22 cellular contexts compared by ENCODE assay signal in the genomic region with DNA sequence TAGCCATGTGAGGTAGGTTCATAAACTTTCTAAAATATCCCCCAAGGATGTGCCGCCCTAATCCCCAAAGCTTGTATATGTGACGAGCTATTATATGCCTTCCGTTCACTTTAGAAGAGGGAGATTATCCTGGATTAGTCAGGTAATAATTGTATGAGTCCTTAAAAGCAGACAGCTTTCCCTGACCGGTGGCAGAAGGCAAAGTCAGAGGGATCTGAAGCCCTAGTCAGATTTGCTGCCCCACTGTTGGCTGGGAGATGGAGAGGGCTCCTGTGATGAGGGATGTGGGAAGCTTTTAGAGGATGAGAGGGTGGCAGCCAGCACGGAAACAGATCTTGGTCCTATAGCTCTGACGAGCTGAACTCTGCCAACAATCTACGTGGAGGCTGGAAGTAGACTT. TPM values are rescaled to one million over a fixed set of nuclear protein-coding genes. Genes with fewer than 3 reads are reported as not detected.
A peak's percentile ranks its signal among the peaks of the same experiment; 100 is the strongest.
DNase-seq lines count a peak whose midpoint lies in the region; ATAC-seq and TF ChIP-seq lines count a peak whose summit lies in the region.
"Had no signal": no experiment of that assay in that cellular context is flagged by ENCODE, and none has a peak within 500 bp of the region (broad histone marks: within the 10 kb centered on the region; RNA-seq: fewer than 3 reads in every experiment).

No MANE protein-coding gene starts in this region.

- no peak for TF ChIP-seq EP300 in tibial nerve (IDR thresholded peaks at IDR 0.05)

- in situ Hi-C loops in mammary epithelial cell (cut with MboI; ENCODE audit: low sequenced_read_pairs in 2 of 2) = no loop called here

- H3K4me3 Mint-ChIP-seq in brain = no peak overlapping the region
- no peak overlapping the region for H3K4me3 Mint-ChIP-seq in nephron
- H3K4me3 Mint-ChIP-seq: CD14-positive monocyte, IgD-negative memory B cell had no signal

- H3K4me1 Mint-ChIP-seq in brain = peaks cover 62% of the 10 kb centered on the region
- peaks cover 68% of the 10 kb centered on the region for H3K4me1 Mint-ChIP-seq in nephron
- H3K4me1 Mint-ChIP-seq: IgD-negative memory B cell had no signal

- H3K36me3 ChIP-seq in breast epithelium = no peaks in the 10 kb centered on the region
- H3K36me3 ChIP-seq in mammary epithelial cell (ENCODE audit: insufficient read depth, low read length) = no peaks in the 10 kb centered on the region
- peaks cover 0 to 6% (median 0%) of the 10 kb centered on the region in 3 donors for H3K36me3 ChIP-seq in tibial nerve

- intact Hi-C loops in breast epithelium (cut with DNase I; ENCODE audit: low total_unique reads) = no loop called here
- intact Hi-C loops in mammary epithelial cell (cut with micrococcal nuclease) = no loop called here

- H3K27ac ChIP-seq in breast epithelium (peak overlapping the region; percentile 80 to 82), mammary epithelial cell (ENCODE audit: insufficient read depth, low read depth, low read length) (no peak overlapping the region), tibial nerve (peak overlapping the region in 3 of 4 donors; percentile 92 to 97 (median 96))
- H3K27ac ChIP-seq: 22Rv1 had no signal

- CTCF ChIA-PET in mammary epithelial cell (lab: Charles Lee; ENCODE audit: low non-redundant PET) = no interaction called here

- WGBS in mammary epithelial cell (ENCODE audit: low coverage, missing lambda C conversion rate) = 99% methylated on average over 7 of the region's 7 CpGs
- 65 to 72% methylated on average over 7 of the region's 7 CpGs for WGBS in tibial nerve, 2 donors

- no peak overlapping the region for H3K4me2 ChIP-seq in mammary epithelial cell (ENCODE audit: insufficient read depth, low read depth, low read length)

- H3K9me3 ChIP-seq in breast epithelium (no peaks in the 10 kb centered on the region), mammary epithelial cell (replicated peaks; ENCODE audit: insufficient read depth, low read length) (no peaks in the 10 kb centered on the region), tibial nerve (no peaks in the 10 kb centered on the region)

- H3K36me3 Mint-ChIP-seq in brain (peaks cover 60% of the 10 kb centered on the region), nephron (ENCODE audit: low read depth) (peaks cover 58% of the 10 kb centered on the region)
- H3K36me3 Mint-ChIP-seq: CD14-positive monocyte had no signal

- H3K27ac Mint-ChIP-seq in brain (peak overlapping the region; percentile 18 to 92 (median 82)), nephron (peak overlapping the region; percentile 15 to 100 (median 84))
- H3K27ac Mint-ChIP-seq: IgD-negative memory B cell had no signal

- H3K27me3 Mint-ChIP-seq in brain (no peaks in the 10 kb centered on the region), nephron (ENCODE audit: low read depth) (no peaks in the 10 kb centered on the region)

- no peaks in the 10 kb centered on the region for H3K27me3 ChIP-seq in breast epithelium
- no peaks in the 10 kb centered on the region for H3K27me3 ChIP-seq in mammary epithelial cell (ENCODE audit: insufficient read depth, low read length)
- H3K27me3 ChIP-seq in tibial nerve = no peaks in the 10 kb centered on the region

- DNase-seq in breast epithelium (ENCODE audit: low spot score in 2 of 2) (no peak), mammary epithelial cell (no peak), tibial nerve (ENCODE audit: low spot score in 2 of 2) (no peak), NCI-H187 treated with DMSO at 0.1 percent for 48 hours (lab: John Stamatoyannopoulos, UW) (no peak)
- DNase-seq in activated CD8-positive, alpha-beta memory T cell treated with anti-CD3 and anti-CD28 coated beads, Interleukin-2, amount 50 U/mL, for 48 hours = no peak
- DNase-seq: COR-L47, DMS153, GDM1, H7, Karpas-422, NCI-H1048, NCI-H1436, NCI-H2029, NCI-H345, NCI-H69, SHP77 treated with DMSO at 0.1 percent for 48 hours had no signal

- no peak overlapping the region for H2AFZ ChIP-seq in mammary epithelial cell (ENCODE audit: low read depth, low read length)

- H3K4me1 ChIP-seq in breast epithelium (peaks cover 0 to 10% of the 10 kb centered on the region in 2 donors), mammary epithelial cell (ENCODE audit: insufficient read depth, low read length) (peaks cover 18% of the 10 kb centered on the region), tibial nerve (peaks cover 0 to 79% (median 25%) of the 10 kb centered on the region in 4 donors)

- dilution Hi-C loops in mammary epithelial cell (cut with HindIII; ENCODE audit: low sequenced_read_pairs) = loop anchor here (5.0 kb wide), 1 partner anchor 43 kb away; no protein-coding TSS in a partner anchor

- ATAC-seq in GM18867 (IDR thresholded peaks at IDR 0.05; ENCODE audit: unreplicated experiment) = no peak

- H3K79me2 ChIP-seq in mammary epithelial cell (ENCODE audit: insufficient read depth, low read length) = no peaks in the 10 kb centered on the region

- TF ChIP-seq CTCF in breast epithelium (IDR thresholded peaks at IDR 0.05) (no peak), mammary epithelial cell (conservative IDR thresholded peaks at IDR 0.05 in 1 of 2, IDR thresholded peaks at IDR 0.05 in 1 of 2; ENCODE audit: extremely low read depth in 1 of 2, insufficient read depth in 1 of 2, low read depth in 1 of 2, low read length in 2 of 2) (no peak), brain (conservative IDR thresholded peaks at IDR 0.05) (no peak), nephron (IDR thresholded peaks at IDR 0.05; ENCODE audit: unreplicated experiment in 3 of 3) (no peak), tibial nerve (IDR thresholded peaks at IDR 0.05) (no peak)

- no peaks in the 10 kb centered on the region for H4K20me1 ChIP-seq in mammary epithelial cell (ENCODE audit: insufficient read depth, low read length)

- no peak overlapping the region for H3K4me3 ChIP-seq in breast epithelium
- no peak overlapping the region for H3K4me3 ChIP-seq in mammary epithelial cell (replicated peaks in 1 of 3; ENCODE audit: insufficient read depth in 1 of 3, low read depth in 2 of 3, low read length in 3 of 3)
- H3K4me3 ChIP-seq in tibial nerve = no peak overlapping the region

- no peak overlapping the region for H3K9ac ChIP-seq in mammary epithelial cell (ENCODE audit: insufficient read depth, low read length)

- TF ChIP-seq POLR2A in breast epithelium (IDR thresholded peaks at IDR 0.05) (no peak), tibial nerve (IDR thresholded peaks at IDR 0.05) (no peak)

- no TSS peak for BruUV-seq in mammary epithelial cell (replicated peaks; lab: Mats Ljungman, UMichigan)

- H3K9me3 Mint-ChIP-seq in brain (peaks cover 0 to 4% (median 0%) of the 10 kb centered on the region in 5 experiments), nephron (no peaks in the 10 kb centered on the region)

RNA-seq across cellular contexts. Expression of a gene that starts 49.1 kb away (rescaled TPM):
- total RNA-seq in breast epithelium (100 to 1,000 TPM in 1 of 3 donors, 10 to 100 TPM in 2; 35.3 to 118 (median 43.9) TPM), mammary epithelial cell (10 to 100 TPM; 19.2 to 25.1 TPM), tibial nerve (10 to 100 TPM; 27.8 to 52.6 (median 44.4) TPM)
- polyA plus RNA-seq in mammary epithelial cell (14.1 TPM), brain (ENCODE audit: insufficient read depth, low read depth, low replicate concordance) (16.3 TPM)
- 33.7 TPM for polyA minus RNA-seq in mammary epithelial cell
- polyA plus RNA-seq: IgD-negative memory B cell had no signal
